24 cellular contexts compared by ENCODE assay signal in the genomic region with DNA sequence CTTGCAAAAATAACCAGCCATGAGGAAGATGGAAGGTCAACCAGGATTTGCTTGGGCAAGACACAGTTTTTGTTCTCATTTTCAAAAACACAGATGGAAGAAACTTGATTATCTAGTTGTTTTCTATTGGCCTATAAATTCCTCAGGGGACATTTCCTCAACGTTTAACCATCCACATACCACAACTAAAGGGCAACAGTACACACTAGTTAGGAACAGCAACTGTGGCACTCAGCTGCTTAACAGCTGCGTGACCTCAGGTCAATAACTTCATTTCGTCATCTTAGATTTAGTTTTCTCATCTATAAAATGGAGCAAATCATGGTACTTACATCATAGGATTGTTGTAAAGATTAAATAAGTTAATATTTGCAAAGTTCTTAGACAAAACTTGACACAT. TPM values are rescaled to one million over a fixed set of nuclear protein-coding genes. Genes with fewer than 3 reads are reported as not detected.
"Had no signal": no experiment of that assay in that cellular context is flagged by ENCODE, and none has a peak within 500 bp of the region (broad histone marks: within the 10 kb centered on the region; RNA-seq: fewer than 3 reads in every experiment).

No MANE protein-coding gene starts in this region.

- H3K27me3 ChIP-seq: dorsolateral prefrontal cortex, foreskin keratinocyte, left lung, testis, tibial nerve, upper lobe of right lung, vagina had no signal

- H3K36me3 ChIP-seq: left lung, lower lobe of right lung, prostate gland, tibial nerve, upper lobe of right lung, vagina had no signal

- H3K79me2 ChIP-seq: parathyroid adenoma had no signal

- DNase-seq: cortex of kidney; dorsolateral prefrontal cortex; effector CD8-positive, alpha-beta T cell; foreskin keratinocyte; immature natural killer cell; left lung; lower lobe of right lung; naive B cell; occipital lobe; stimulated activated CD4-positive, alpha-beta T cell treated with anti-CD3 and anti-CD28 coated beads, Interleukin-2, amount 100 ng/mL, for 24 hours; stimulated activated CD4-positive, alpha-beta T cell treated with anti-CD3 and anti-CD28 coated beads, Interleukin-4, amount 100 ng/mL, for 4 hours; stimulated activated naive B cell treated with anti-CD40 and anti-IgM and Interleukin-4, amounts not matched to agents 10 μg/mL and 1 μg/mL and 100 μg/mL, for 72 hours; stimulated activated naive CD8-positive, alpha-beta T cell treated with anti-CD3 and anti-CD28 coated beads, Interleukin-15, amount 100 ng/mL, for 72 hours; testis; upper lobe of right lung had no signal

- H3K4me1 ChIP-seq: foreskin keratinocyte, left lung, lower lobe of right lung, parathyroid adenoma, prostate gland, testis, tibial nerve, upper lobe of right lung, vagina had no signal

- ATAC-seq: esophagus mucosa; foreskin keratinocyte; left lung; lower lobe of right lung; sciatic nerve; stimulated activated naive B cell treated with anti-CD40 and anti-IgM and Interleukin-4, amounts not matched to agents 10 μg/mL and 1 μg/mL and 100 μg/mL, for 72 hours; stimulated activated naive CD8-positive, alpha-beta T cell treated with anti-CD3 and anti-CD28 coated beads, Interleukin-15, amount 100 ng/mL, for 72 hours; upper lobe of right lung had no signal

- H3K27ac ChIP-seq: dorsolateral prefrontal cortex, foreskin keratinocyte, left lung, lower lobe of right lung, parathyroid adenoma, prostate gland, skin epidermis, testis, tibial nerve, upper lobe of right lung, vagina had no signal

- H3K9me3 ChIP-seq: left lung, lower lobe of right lung, prostate gland, testis, tibial nerve, upper lobe of right lung, vagina had no signal

- H2AFZ ChIP-seq: parathyroid adenoma had no signal

- H3K4me3 ChIP-seq: dorsolateral prefrontal cortex, left lung, lower lobe of right lung, prostate gland, skin epidermis, testis, tibial nerve, upper lobe of right lung, vagina had no signal

- H3K9ac ChIP-seq: parathyroid adenoma had no signal

RNA-seq across cellular contexts. Expression of a gene that starts 18.7 kb away (rescaled TPM):
- total RNA-seq: foreskin keratinocyte, mesothelial cell of epicardium had no signal
- polyA plus RNA-seq: foreskin keratinocyte, immature natural killer cell had no signal

RNA-seq across cellular contexts. Expression of a gene that starts 29.5 kb away (rescaled TPM):
- total RNA-seq: foreskin keratinocyte had no signal
- polyA plus RNA-seq: foreskin keratinocyte, immature natural killer cell, keratinocyte had no signal
